9 cellular contexts compared by ENCODE assay signal in the genomic region with DNA sequence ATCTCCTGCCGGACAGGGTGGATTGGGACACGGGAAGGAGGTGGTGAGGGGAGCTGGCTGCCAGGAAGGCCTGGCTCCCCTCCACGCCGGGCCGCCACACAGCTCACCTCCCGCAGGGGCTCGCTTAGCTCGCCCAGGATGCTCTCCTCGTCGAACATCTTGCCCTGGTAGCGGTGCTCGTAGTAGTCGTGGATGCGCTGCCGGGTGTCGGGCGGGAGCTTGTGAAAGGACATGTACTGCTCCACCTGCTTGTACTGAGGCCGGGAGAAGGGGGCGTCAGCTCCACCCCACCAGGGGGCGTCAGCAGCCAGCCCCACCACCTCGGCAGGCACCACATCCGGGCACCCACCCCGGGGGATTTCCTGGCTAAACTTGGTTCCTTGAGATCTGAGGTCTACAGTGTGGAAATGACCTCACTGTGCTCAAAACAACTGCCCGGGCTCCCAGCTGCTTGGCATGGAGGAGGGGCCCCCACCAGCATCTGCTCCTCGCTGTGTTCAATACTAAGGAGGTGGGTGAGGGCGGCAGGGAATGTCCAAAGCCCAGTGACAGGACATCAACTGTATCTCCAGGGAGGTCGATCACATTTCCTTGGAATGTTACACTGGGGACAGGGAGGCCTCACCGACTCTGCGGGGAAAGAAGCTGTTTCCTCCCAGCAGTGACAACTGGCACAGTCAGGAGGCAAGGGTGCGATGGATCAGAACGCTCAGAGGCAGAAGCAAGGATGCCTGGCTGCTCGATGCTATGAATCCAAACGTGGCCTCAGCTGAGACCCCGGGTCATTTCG. TPM values are rescaled to one million over a fixed set of nuclear protein-coding genes. Genes with fewer than 3 reads are reported as not detected.
DNase-seq lines count a peak whose midpoint lies in the region; ATAC-seq and TF ChIP-seq lines count a peak whose summit lies in the region.
"Had no signal": no experiment of that assay in that cellular context is flagged by ENCODE, and none has a peak within 500 bp of the region (broad histone marks: within the 10 kb centered on the region; RNA-seq: fewer than 3 reads in every experiment).

No MANE protein-coding gene starts in this region.

- H3K27ac ChIP-seq in osteoblast (ENCODE audit: low read depth, low read length): no peak overlapping the region

- no peak overlapping the region for H3K27ac Mint-ChIP-seq in activated naive CD8-positive, alpha-beta T cell treated with anti-CD3 and anti-CD28 coated beads for 36 hours

- H3K36me3 ChIP-seq in osteoblast (ENCODE audit: insufficient read depth, low read length): no peaks in the 10 kb centered on the region

- H3K27me3 Mint-ChIP-seq in activated naive CD8-positive, alpha-beta T cell treated with anti-CD3 and anti-CD28 coated beads for 36 hours: peaks cover 8% of the 10 kb centered on the region

- H3K4me1 Mint-ChIP-seq in activated naive CD8-positive, alpha-beta T cell treated with anti-CD3 and anti-CD28 coated beads for 36 hours: peaks cover 4% of the 10 kb centered on the region

- ATAC-seq in HG03378 (IDR thresholded peaks at IDR 0.05; ENCODE audit: unreplicated experiment): no peak

- no peaks in the 10 kb centered on the region for H3K9me3 Mint-ChIP-seq in activated naive CD8-positive, alpha-beta T cell treated with anti-CD3 and anti-CD28 coated beads for 36 hours

- H3K4me1 ChIP-seq in osteoblast (ENCODE audit: insufficient read depth, low read length): no peaks in the 10 kb centered on the region

- H3K27me3 ChIP-seq in osteoblast (ENCODE audit: insufficient read depth, low read length): peaks cover 5% of the 10 kb centered on the region

- peak; percentile 51 for DNase-seq in NK-92 treated with Interleukin-12 subunit alpha and Interleukin-12 subunit beta, amount 100 ng/mL, for 24 hours (lab: John Stamatoyannopoulos, UW)
- no peak for DNase-seq in NK-92 (lab: John Stamatoyannopoulos, UW; ENCODE audit: unreplicated experiment)
- peak; percentile 25 for DNase-seq in HT1080 (ENCODE audit: low read depth)
- peak; percentile 34 for DNase-seq in activated naive CD8-positive, alpha-beta T cell treated with anti-CD3 and anti-CD28 coated beads for 36 hours
- peak; percentile 88 for DNase-seq in osteoblast (ENCODE audit: insufficient read length, low spot score, missing footprints)
- DNase-seq in SW 1271 (lab: John Stamatoyannopoulos, UW): no peak
- DNase-seq in AG08395 (ENCODE audit: low spot score): no peak

- H4K20me1 ChIP-seq in osteoblast (ENCODE audit: insufficient read depth, low read length): no peaks in the 10 kb centered on the region

- H2AFZ ChIP-seq in osteoblast (ENCODE audit: low read length): no peak overlapping the region

- H3K9me3 ChIP-seq in osteoblast (ENCODE audit: low read depth, low read length): no peaks in the 10 kb centered on the region

- H3K79me2 ChIP-seq in osteoblast (ENCODE audit: insufficient read depth, low read length): no peaks in the 10 kb centered on the region

- H3K4me3 Mint-ChIP-seq in activated naive CD8-positive, alpha-beta T cell treated with anti-CD3 and anti-CD28 coated beads for 36 hours: no peak overlapping the region

- TF ChIP-seq CTCF in osteoblast (IDR thresholded peaks at IDR 0.05; ENCODE audit: extremely low read depth, low read depth, low read length): no peak

- H3K36me3 Mint-ChIP-seq in activated naive CD8-positive, alpha-beta T cell treated with anti-CD3 and anti-CD28 coated beads for 36 hours: no peaks in the 10 kb centered on the region

- H3K4me2 ChIP-seq in osteoblast (ENCODE audit: insufficient read depth, low read length): no peak overlapping the region

- no peak overlapping the region for H3K4me3 ChIP-seq in osteoblast (ENCODE audit: insufficient read depth, low read length)
- H3K4me3 ChIP-seq: lung had no signal

RNA-seq across cellular contexts. Expression of a gene that starts 43.4 kb away (rescaled TPM):
- total RNA-seq in HT1080 (2014; rRNA removed; shearing (Covaris generic)): not detected in 2 replicates
- 0.01 TPM in 1 of 2 replicates, not detected in the other for polyA plus RNA-seq in HT1080 (2015; cell fraction: cytosol; rRNA removed)
- polyA plus RNA-seq in HT1080 (2015; cell fraction: nucleus; rRNA removed): 0.12 TPM in 1 of 2 replicates, not detected in the other
- total RNA-seq in activated naive CD8-positive, alpha-beta T cell treated with anti-CD3 and anti-CD28 coated beads for 36 hours: not detected
- total RNA-seq in osteoblast: not detected in 2 replicates

Comparison
In these comparisons a context has a peak if more than half of its experiments do, and no peak if none do; other contexts are left out.
1. DNase-seq: peak in NK-92 treated with Interleukin-12 subunit alpha and Interleukin-12 subunit beta, amount 100 ng/mL, for 24 hours (single experiment), HT1080 (single experiment), activated naive CD8-positive, alpha-beta T cell treated with anti-CD3 and anti-CD28 coated beads for 36 hours (single experiment) and osteoblast (single experiment); none in NK-92 (single experiment), SW 1271 (0 of 2) and AG08395 (single experiment).